ENCODE assay signal across 12 cellular contexts in the genomic region with DNA sequence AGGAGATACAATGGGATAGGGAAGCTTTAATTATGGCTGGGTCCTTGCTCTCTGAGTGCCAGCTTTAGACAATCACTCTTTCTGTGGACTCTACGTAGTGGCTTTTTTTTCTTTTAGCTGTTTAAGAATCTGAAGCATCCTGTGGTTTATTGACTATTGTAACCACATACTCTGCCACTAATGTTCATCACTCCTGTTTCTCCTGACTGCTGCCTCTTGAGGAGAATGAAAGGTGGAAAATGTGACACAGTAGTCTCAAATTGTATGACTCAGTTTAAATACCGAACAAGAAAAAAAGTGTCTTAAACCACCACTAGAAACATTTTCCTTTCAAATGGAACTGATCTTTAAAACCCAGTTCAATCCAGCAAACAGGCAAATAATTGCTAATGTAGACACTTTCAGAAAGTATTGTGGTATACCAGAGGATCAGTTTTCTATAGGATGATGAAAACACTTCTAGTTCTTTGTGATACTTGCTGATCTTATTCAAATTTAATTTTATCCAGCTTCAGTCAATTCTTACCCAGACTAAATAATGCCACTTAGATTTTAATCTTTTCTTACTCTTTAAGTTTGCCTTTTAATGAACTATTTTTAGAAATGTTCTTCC.
A peak's percentile ranks its signal among the peaks of the same experiment; 100 is the strongest.
DNase-seq lines count a peak whose midpoint lies in the region; ATAC-seq and TF ChIP-seq lines count a peak whose summit lies in the region.
"Had no signal": no experiment of that assay in that cellular context is flagged by ENCODE, and none has a peak within 500 bp of the region (broad histone marks: within the 10 kb centered on the region; RNA-seq: fewer than 3 reads in every experiment).

No MANE protein-coding gene starts in this region.

- no peak for TF ChIP-seq POLR2A in transverse colon (IDR thresholded peaks at IDR 0.05)

- H3K4me1 Mint-ChIP-seq in activated T-helper 17 cell treated with anti-CD3 and anti-CD28 coated beads, Interleukin-2, amount 50 U/mL, for 72 hours = peaks cover 9% of the 10 kb centered on the region
- H3K4me1 Mint-ChIP-seq: memory B cell had no signal

- peak; percentile 30 for DNase-seq in AG08396 (ENCODE audit: low spot score)
- peak; percentile 96 for DNase-seq in iris pigment epithelial cell (ENCODE audit: low read depth)
- DNase-seq in transverse colon = no peak
- no peak for DNase-seq in left cardiac atrium
- DNase-seq in C1 segment of cervical spinal cord (lab: John Stamatoyannopoulos, UW) = no peak
- DNase-seq: stimulated activated CD4-positive, alpha-beta T cell treated with anti-CD3 and anti-CD28 coated beads, Interleukin-4, amount 100 ng/mL, for 1 hour; uterus had no signal

- H3K4me3 Mint-ChIP-seq in activated T-helper 17 cell treated with anti-CD3 and anti-CD28 coated beads, Interleukin-2, amount 50 U/mL, for 72 hours = peak overlapping the region; percentile 17
- H3K4me3 Mint-ChIP-seq: memory B cell had no signal

- no peaks in the 10 kb centered on the region for H3K27me3 Mint-ChIP-seq in activated T-helper 17 cell treated with anti-CD3 and anti-CD28 coated beads, Interleukin-2, amount 50 U/mL, for 72 hours
- H3K27me3 Mint-ChIP-seq: memory B cell had no signal

- H3K27ac ChIP-seq in transverse colon = no peak overlapping the region
- H3K27ac ChIP-seq: coronary artery, uterus had no signal

- H3K27me3 ChIP-seq in transverse colon = no peaks in the 10 kb centered on the region
- H3K27me3 ChIP-seq: uterus had no signal

- TF ChIP-seq CTCF in transverse colon (IDR thresholded peaks at IDR 0.05) = no peak

- intact Hi-C loops in transverse colon (cut with DNase I; ENCODE audit: low total_unique reads) = no loop called here
- intact Hi-C loops in left cardiac atrium (cut with DNase I) = no loop called here

- peak; percentile 36 for ATAC-seq in HG02798 (IDR thresholded peaks at IDR 0.05; ENCODE audit: poor library complexity, unreplicated experiment)
- peak; percentile 97 for ATAC-seq in activated T-helper 17 cell treated with anti-CD3 and anti-CD28 coated beads, Interleukin-2, amount 50 U/mL, for 72 hours (replicated peaks)
- no peak for ATAC-seq in GM21619 (IDR thresholded peaks at IDR 0.05; ENCODE audit: unreplicated experiment)
- ATAC-seq in left cardiac atrium = no peak

- H3K36me3 Mint-ChIP-seq in activated T-helper 17 cell treated with anti-CD3 and anti-CD28 coated beads, Interleukin-2, amount 50 U/mL, for 72 hours (ENCODE audit: low read depth) = peaks cover 4% of the 10 kb centered on the region

- no peaks in the 10 kb centered on the region for H3K9me3 ChIP-seq in transverse colon
- H3K9me3 ChIP-seq: uterus had no signal

- H3K27ac Mint-ChIP-seq in activated T-helper 17 cell treated with anti-CD3 and anti-CD28 coated beads, Interleukin-2, amount 50 U/mL, for 72 hours = peak overlapping the region; percentile 55
- H3K27ac Mint-ChIP-seq: memory B cell had no signal

- in situ Hi-C loops in transverse colon (cut with MboI; ENCODE audit: low pct_ligation_motif_present in 1 of 4, low pct_unique_long_range_greater_than_20kb in 1 of 4, low sequenced_read_pairs in 3 of 4) = loop anchor here (25.0 kb wide), 4 partner anchors 237 to 1413 kb away; no protein-coding TSS in a partner anchor

- H3K9me3 Mint-ChIP-seq in activated T-helper 17 cell treated with anti-CD3 and anti-CD28 coated beads, Interleukin-2, amount 50 U/mL, for 72 hours = peaks cover 4% of the 10 kb centered on the region
- H3K9me3 Mint-ChIP-seq: memory B cell had no signal

- 50 to 61% methylated on average over 2 of the region's 2 CpGs for WGBS in transverse colon (ENCODE audit: low coverage in 1 of 2), 2 donors

- no peak overlapping the region for H3K4me3 ChIP-seq in transverse colon
- H3K4me3 ChIP-seq: coronary artery, uterus had no signal

- H3K4me1 ChIP-seq in transverse colon = no peaks in the 10 kb centered on the region
- H3K4me1 ChIP-seq: uterus had no signal

- no peaks in the 10 kb centered on the region for H3K36me3 ChIP-seq in transverse colon
- H3K36me3 ChIP-seq: uterus had no signal

- no peak for TF ChIP-seq EP300 in transverse colon (IDR thresholded peaks at IDR 0.05; ENCODE audit: low read depth)

Comparison
In these comparisons a context has a peak if more than half of its experiments do, and no peak if none do; other contexts are left out.
1. DNase-seq: peak in AG08396 (single experiment) and iris pigment epithelial cell (single experiment); none in transverse colon (single experiment), left cardiac atrium (single experiment) and C1 segment of cervical spinal cord (0 of 14).
2. ATAC-seq: peak in HG02798 (single experiment) and activated T-helper 17 cell treated with anti-CD3 and anti-CD28 coated beads, Interleukin-2, amount 50 U/mL, for 72 hours (single experiment); none in GM21619 (single experiment) and left cardiac atrium (0 of 2).